ENCODE assay signal across 8 cellular contexts in genomic region chr17:2174471-2175293, GRCh38.
DNase-seq lines count a peak whose midpoint lies in the region; ATAC-seq and TF ChIP-seq lines count a peak whose summit lies in the region.

No MANE protein-coding gene starts in this region.

- H3K27me3 Mint-ChIP-seq in osteocyte (ENCODE audit: unreplicated experiment) (no peaks in the 10 kb centered on the region), T-cell (no peaks in the 10 kb centered on the region)

- H3K4me3 Mint-ChIP-seq in osteocyte (ENCODE audit: unreplicated experiment) (peak overlapping the region; percentile 47), T-cell (no peak overlapping the region)

- CTCF ChIA-PET in T-cell (lab: Charles Lee): interaction anchor here in 1 of 2 donors (0.6 kb wide), 1 partner anchor 658 kb away, joined by 4 read pairs; the partner anchor contains the start of gene INPP5K

- H3K4me1 Mint-ChIP-seq in osteocyte (ENCODE audit: unreplicated experiment) (peaks cover 80% of the 10 kb centered on the region), T-cell (peaks cover 2 to 15% (median 5%) of the 10 kb centered on the region in 3 donors)

- H3K27ac ChIP-seq in SJCRH30: no peak overlapping the region

- TF ChIP-seq CTCF in BE2C (IDR thresholded peaks at IDR 0.05; ENCODE audit: low read depth, low read length) (no peak), fibroblast of mammary gland (conservative IDR thresholded peaks at IDR 0.05; ENCODE audit: control insufficient read depth, insufficient read depth, low read depth, low read length) (peak; percentile 3), osteocyte (IDR thresholded peaks at IDR 0.05) (no peak), GM13976 (IDR thresholded peaks at IDR 0.05; ENCODE audit: borderline replicate concordance, control extremely low read depth, extremely low read depth, insufficient read depth, missing control alignments) (no peak)

- H3K4me1 ChIP-seq in BE2C (peaks cover 5% of the 10 kb centered on the region; the same call in 1 of the 2 replicates), SJCRH30 (peaks cover 45% of the 10 kb centered on the region)

- POLR2A ChIA-PET in T-cell (lab: Charles Lee): no interaction called here

- no peaks in the 10 kb centered on the region for H3K9me3 ChIP-seq in BE2C
- no peaks in the 10 kb centered on the region for H3K9me3 ChIP-seq in SJCRH30 (replicated peaks)

- no peaks in the 10 kb centered on the region for H3K27me3 ChIP-seq in BE2C
- no peaks in the 10 kb centered on the region for H3K27me3 ChIP-seq in SJCRH30

- ATAC-seq in GM18498 (IDR thresholded peaks at IDR 0.05; ENCODE audit: unreplicated experiment): no peak
- ATAC-seq in T-cell (replicated peaks in 1 of 4): no peak

- H3K4me3 ChIP-seq in BE2C (ENCODE audit: low read depth, low read length): no peak overlapping the region
- no peak overlapping the region for H3K4me3 ChIP-seq in SJCRH30
- H3K4me3 ChIP-seq in fibroblast of mammary gland (ENCODE audit: control insufficient read depth, low read depth, low read length): no peak overlapping the region

- peaks cover 4% of the 10 kb centered on the region for H3K36me3 Mint-ChIP-seq in osteocyte (ENCODE audit: unreplicated experiment)
- peaks cover 50% of the 10 kb centered on the region for H3K36me3 Mint-ChIP-seq in T-cell

- H3K36me3 ChIP-seq in BE2C (no peaks in the 10 kb centered on the region), SJCRH30 (peaks cover 4% of the 10 kb centered on the region; the same call in 1 of the 2 replicates)

- H3K27ac Mint-ChIP-seq in osteocyte (ENCODE audit: unreplicated experiment) (peak overlapping the region; percentile 85), T-cell (no peak overlapping the region)

- in situ Hi-C loops in GM13976 (cut with MboI; ENCODE audit: low sequenced_read_pairs, unreplicated experiment): no loop called here

- H3K9me3 Mint-ChIP-seq in osteocyte (ENCODE audit: unreplicated experiment): no peaks in the 10 kb centered on the region
- no peaks in the 10 kb centered on the region for H3K9me3 Mint-ChIP-seq in T-cell

- DNase-seq in BE2C (peak; percentile 17), SJCRH30 (peak; percentile 42 to 65), fibroblast of mammary gland (ENCODE audit: low read depth) (peak; percentile 95), osteocyte (ENCODE audit: extremely low spot score, unreplicated experiment) (peak; percentile 87), GM13976 (ENCODE audit: low spot score) (no peak), RKO (ENCODE audit: low spot score) (no peak), T-cell (no peak)

Comparison
In these comparisons a context has a peak if more than half of its experiments do, and no peak if none do; other contexts are left out.
1. DNase-seq: peak in BE2C (single experiment), SJCRH30 (2 of 2), fibroblast of mammary gland (single experiment) and osteocyte (single experiment); none in GM13976 (single experiment), RKO (single experiment) and T-cell (0 of 34).